8 cellular contexts compared by ENCODE assay signal in the genomic region with DNA sequence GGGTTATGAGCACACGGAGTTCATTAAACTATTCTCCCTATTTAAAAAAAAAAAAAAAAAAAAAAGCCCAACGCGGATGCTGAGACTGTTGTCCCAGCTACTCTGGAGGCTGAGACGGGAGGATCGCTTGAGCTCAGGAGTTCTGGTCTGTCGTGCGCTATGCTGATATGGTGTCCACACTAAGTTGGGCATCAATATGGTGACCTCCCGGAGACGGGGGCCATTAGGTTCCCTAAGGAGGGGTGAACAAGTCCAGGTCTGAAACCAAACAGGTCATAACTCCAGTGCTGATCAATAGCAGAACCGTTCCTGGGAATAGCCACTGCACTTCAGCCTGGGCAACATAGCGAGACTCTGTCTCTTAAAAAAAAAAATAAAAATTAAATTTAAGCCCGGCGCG. TPM values are rescaled to one million over a fixed set of nuclear protein-coding genes. Genes with fewer than 3 reads are reported as not detected.
DNase-seq lines count a peak whose midpoint lies in the region; TF ChIP-seq lines count a peak whose summit lies in the region.

No MANE protein-coding gene starts in this region.

- H3K4me1 Mint-ChIP-seq in CD14-positive monocyte (peaks cover 7% of the 10 kb centered on the region), chondrocyte (ENCODE audit: low read depth) (peaks cover 6% of the 10 kb centered on the region)

- no peak overlapping the region for H3K27ac Mint-ChIP-seq in CD14-positive monocyte
- no peak overlapping the region for H3K27ac Mint-ChIP-seq in chondrocyte (ENCODE audit: unreplicated experiment)

- H3K9ac ChIP-seq in Karpas-422 (ENCODE audit: low read length) (peak overlapping the region; percentile 73), mucosa of stomach (ENCODE audit: low read length) (peak overlapping the region; percentile 33)

- H4K20me1 ChIP-seq in Karpas-422 (ENCODE audit: insufficient read depth, low read depth, low read length): no peaks in the 10 kb centered on the region

- H3K4me3 ChIP-seq in Karpas-422 (ENCODE audit: low read length) (peak overlapping the region; percentile 68), mucosa of stomach (ENCODE audit: low read length) (no peak overlapping the region)

- DNase-seq in CD14-positive monocyte (ENCODE audit: low spot score): no peak
- DNase-seq in Karpas-422: no peak
- no peak for DNase-seq in chondrocyte (ENCODE audit: low spot score)
- no peak for DNase-seq in germinal center (ENCODE audit: low spot score)
- DNase-seq in stimulated activated naive CD4-positive, alpha-beta T cell treated with Interleukin-2 at 50 U/mL for 16 hours (lab: John Stamatoyannopoulos, UW): no peak
- DNase-seq in KBM-7: no peak
- DNase-seq in NCI-H146 treated with DMSO at 0.1 percent for 48 hours (lab: John Stamatoyannopoulos, UW; ENCODE audit: unreplicated experiment): no peak

- intact Hi-C loops in CD14-positive monocyte (cut with micrococcal nuclease): loop anchor here in 1 of 2 donors (1.0 kb wide), 1 partner anchor 35 kb away; no protein-coding TSS in a partner anchor

- no peaks in the 10 kb centered on the region for H3K9me2 ChIP-seq in Karpas-422 (replicated peaks; ENCODE audit: insufficient read depth, low read length)

- peaks cover 9% of the 10 kb centered on the region for H3K4me1 ChIP-seq in Karpas-422 (ENCODE audit: low read length)
- no peaks in the 10 kb centered on the region for H3K4me1 ChIP-seq in mucosa of stomach (ENCODE audit: control insufficient read depth, insufficient read depth, low read length)

- peak overlapping the region; percentile 98; the same call in 1 of the 2 replicates for H2AFZ ChIP-seq in Karpas-422 (ENCODE audit: low read length)

- H3K36me3 ChIP-seq in Karpas-422 (ENCODE audit: insufficient read depth, low read length) (no peaks in the 10 kb centered on the region), mucosa of stomach (ENCODE audit: control insufficient read depth, insufficient read depth, low read length) (no peaks in the 10 kb centered on the region)

- H3K4me3 Mint-ChIP-seq in CD14-positive monocyte (peak overlapping the region; percentile 80 to 91), chondrocyte (ENCODE audit: unreplicated experiment) (peak overlapping the region; percentile 71)

- H3K9me3 ChIP-seq in Karpas-422 (ENCODE audit: low read length) (no peaks in the 10 kb centered on the region), mucosa of stomach (ENCODE audit: control insufficient read depth, low read length) (no peaks in the 10 kb centered on the region)

- H3K27me3 ChIP-seq in Karpas-422 (ENCODE audit: low read length): no peaks in the 10 kb centered on the region
- peaks cover 23% of the 10 kb centered on the region for H3K27me3 ChIP-seq in mucosa of stomach (ENCODE audit: control insufficient read depth, insufficient read depth, low read length)

- in situ Hi-C loops in KBM-7 (cut with MboI; ENCODE audit: low pct_unique_long_range_greater_than_20kb, low sequenced_read_pairs): loop anchor here (25.0 kb wide), 1 partner anchor 178 kb away; the partner anchor contains the start of gene FIGLA

- no peak overlapping the region for H3K27ac ChIP-seq in Karpas-422 (ENCODE audit: low read length)

- H3K79me2 ChIP-seq in Karpas-422 (ENCODE audit: low read length): no peaks in the 10 kb centered on the region

- H3K27me3 Mint-ChIP-seq in CD14-positive monocyte (ENCODE audit: low read depth in 3 of 3): peaks cover 29 to 64% (median 59%) of the 10 kb centered on the region in 3 donors
- peaks cover 3% of the 10 kb centered on the region for H3K27me3 Mint-ChIP-seq in chondrocyte (ENCODE audit: low read depth)

- H3K9me3 Mint-ChIP-seq in CD14-positive monocyte (peaks cover 0 to 4% (median 1%) of the 10 kb centered on the region in 7 donors), chondrocyte (ENCODE audit: low read depth) (no peaks in the 10 kb centered on the region)

- peak overlapping the region; percentile 95 for H3K4me2 ChIP-seq in Karpas-422 (ENCODE audit: low read depth, low read length, poor library complexity, severe bottlenecking)

- no peak for TF ChIP-seq CTCF in CD14-positive monocyte (IDR thresholded peaks at IDR 0.05)
- no peak for TF ChIP-seq CTCF in chondrocyte (IDR thresholded peaks at IDR 0.05)

- peaks cover 0 to 2% of the 10 kb centered on the region in 2 donors for H3K36me3 Mint-ChIP-seq in CD14-positive monocyte
- peaks cover 7% of the 10 kb centered on the region for H3K36me3 Mint-ChIP-seq in chondrocyte (ENCODE audit: low read depth)

RNA-seq across cellular contexts. Expression of gene ANKRD53, which starts 12.9 kb away (rescaled TPM):
- polyA plus RNA-seq in CD14-positive monocyte: not detected
- 0.14 TPM in 1 of 2 replicates, not detected in the other for total RNA-seq in Karpas-422 (2014; rRNA removed; shearing (Covaris generic); ENCODE audit: low replicate concordance)
- 0.85 to 2.2 TPM (median 1.8 TPM) in 3 replicates for total RNA-seq in chondrocyte

RNA-seq across cellular contexts. Expression of gene TEX261, which starts 29.2 kb away (rescaled TPM):
- polyA plus RNA-seq in CD14-positive monocyte: 10 to 100 TPM; 20.1 to 32.2 TPM
- 62.8 and 69.2 TPM in 2 replicates for total RNA-seq in Karpas-422 (2014; rRNA removed; shearing (Covaris generic); ENCODE audit: low replicate concordance)
- total RNA-seq in chondrocyte: 54.1 to 57.3 TPM (median 56.8 TPM) in 3 replicates

RNA-seq across cellular contexts. Expression of gene ATP6V1B1, which starts 29.8 kb away (rescaled TPM):
- polyA plus RNA-seq in CD14-positive monocyte: not detected
- not detected in 2 replicates for total RNA-seq in Karpas-422 (2014; rRNA removed; shearing (Covaris generic); ENCODE audit: low replicate concordance)
- total RNA-seq in chondrocyte: 3.7 to 5.0 TPM (median 3.9 TPM) in 3 replicates
